Comparison of ENCODE assay signal across 20 cellular contexts in genomic region chr1:245698860-245699259, GRCh38.
A peak's percentile ranks its signal among the peaks of the same experiment; 100 is the strongest.
DNase-seq lines count a peak whose midpoint lies in the region; ATAC-seq, FAIRE-seq and TF ChIP-seq lines count a peak whose summit lies in the region.
"Had no signal": no experiment of that assay in that cellular context is flagged by ENCODE, and none has a peak within 500 bp of the region (broad histone marks: within the 10 kb centered on the region; RNA-seq: fewer than 3 reads in every experiment).

No MANE protein-coding gene starts in this region.

- BruUV-seq in GM12878 (replicated peaks; lab: Mats Ljungman, UMichigan): no TSS peak

- CTCF ChIA-PET in GM12878 (lab: Yijun Ruan, JAX): no interaction called here

- no peak for TF ChIP-seq RAD21 in GM12878 (IDR thresholded peaks at IDR 0.05; ENCODE audit: insufficient read depth, low read depth, low read length)

- H3K9me3 ChIP-seq in GM12878 (replicated peaks; ENCODE audit: control insufficient read depth, insufficient read depth, low read length): no peaks in the 10 kb centered on the region
- H3K9me3 ChIP-seq: psoas muscle, vagina had no signal

- RAD21 ChIA-PET in GM12878 (lab: Charles Lee; ENCODE audit: unreplicated experiment): no interaction called here

- no peak for TF ChIP-seq CTCF in GM12878 (IDR thresholded peaks at IDR 0.05 in 2 of 3, conservative IDR thresholded peaks at IDR 0.05 in 1 of 3; ENCODE audit: control insufficient read depth in 2 of 3, extremely low read depth in 1 of 3, insufficient read depth in 1 of 3, low read depth in 3 of 3, low read length in 3 of 3)

- SMC1A ChIA-PET in GM12878 (lab: Charles Lee; ENCODE audit: uncharacterized antibody, unreplicated experiment): interaction anchor here (0.6 kb wide), 1 partner anchor 200 kb away, joined by 4 read pairs; no protein-coding TSS in a partner anchor

- 58% methylated on average over 16 of the region's 16 CpGs for WGBS in GM12878 (ENCODE audit: insufficient coverage, insufficient replicate concordance, low lambda C conversion rate, missing lambda C conversion rate)

- no peak for FAIRE-seq in GM12878 (lab: Jason Lieb, UNC)
- no peak for FAIRE-seq in urothelium cell line (lab: Jason Lieb, UNC)
- FAIRE-seq: frontal cortex had no signal

- TF ChIP-seq EP300 in GM12878 (IDR thresholded peaks at IDR 0.05; ENCODE audit: borderline replicate concordance in 1 of 2, control insufficient read depth in 1 of 2, low read depth in 2 of 2, low read length in 2 of 2): no peak

- in situ Hi-C loops in GM12878 (cut with MboI): no loop called here

- POLR2A ChIA-PET in GM12878 (lab: Charles Lee): no interaction called here

- H3K27ac ChIP-seq in GM12878 (ENCODE audit: control insufficient read depth, insufficient read depth): no peak overlapping the region
- H3K27ac ChIP-seq: psoas muscle, skin epidermis, vagina had no signal

- H4K20me1 ChIP-seq in GM12878 (ENCODE audit: control insufficient read depth, insufficient read depth): no peaks in the 10 kb centered on the region

- H2AFZ ChIP-seq in GM12878 (ENCODE audit: control insufficient read depth, low read depth, low read length): no peak overlapping the region
- H2AFZ ChIP-seq: GM23338 had no signal

- ATAC-seq in Right ventricle myocardium inferior (no peak), GM12878 (peak; percentile 44), GM21717 (IDR thresholded peaks at IDR 0.05; ENCODE audit: unreplicated experiment) (no peak)
- ATAC-seq: CD8-positive, alpha-beta T cell; GM23338; psoas muscle had no signal

- peaks cover 0 to 2% of the 10 kb centered on the region in 2 experiments; a peak in 2 of 4 replicates for H3K36me3 ChIP-seq in GM12878 (ENCODE audit: control insufficient read depth in 2 of 2, insufficient read depth in 2 of 2, low read length in 1 of 2)
- H3K36me3 ChIP-seq: vagina had no signal

- H3K27me3 ChIP-seq in GM12878 (replicated peaks in 1 of 2; ENCODE audit: control insufficient read depth in 2 of 2, insufficient read depth in 2 of 2, low read length in 1 of 2): no peaks in the 10 kb centered on the region
- H3K27me3 ChIP-seq: vagina had no signal

- peak; percentile 47 for DNase-seq in cardiac septum (ENCODE audit: low spot score)
- no peak for DNase-seq in Right ventricle myocardium inferior (ENCODE audit: missing footprints)
- DNase-seq in NCI-H1436 treated with DMSO at 0.1 percent for 48 hours (lab: John Stamatoyannopoulos, UW): peak; percentile 52
- no peak for DNase-seq in GM12878 (ENCODE audit: low read depth, low spot score)
- no peak for DNase-seq in hypothalamus (lab: John Stamatoyannopoulos, UW)
- no peak for DNase-seq in stimulated activated CD4-positive, alpha-beta T cell treated with anti-CD3 and anti-CD28 coated beads, Interleukin-12 subunit alpha, Interleukin-12 subunit beta, amount 100 ng/mL, for 4 hours
- DNase-seq in urothelium cell line (ENCODE audit: low spot score): no peak
- DNase-seq: activated CD4-positive, alpha-beta T cell treated with anti-CD3 and anti-CD28 coated beads, Interleukin-2, amount 50 U/mL, for 4 hours; activated gamma-delta T cell treated with Interleukin-2 at 50 U/mL for 16 hours; CD8-positive, alpha-beta T cell; erythroblast; IMR-90; NCI-H2227 treated with DMSO at 0.1 percent for 48 hours; psoas muscle; stimulated activated CD4-positive, alpha-beta T cell treated with anti-CD3 and anti-CD28 coated beads, Interleukin-4, amount 100 ng/mL, for 4 hours had no signal

- no peaks in the 10 kb centered on the region for H3K79me2 ChIP-seq in GM12878 (ENCODE audit: control insufficient read depth, insufficient read depth, low read length)

- no peak overlapping the region for H3K4me3 ChIP-seq in GM12878
- H3K4me3 ChIP-seq: GM23338, psoas muscle, skin epidermis, vagina had no signal

- H3K9ac ChIP-seq in GM12878 (ENCODE audit: control insufficient read depth, insufficient read depth, low read length): no peak overlapping the region

- no peak overlapping the region for H3K4me2 ChIP-seq in GM12878 (ENCODE audit: control insufficient read depth, insufficient read depth)
- H3K4me2 ChIP-seq: GM23338 had no signal

- H3K4me1 ChIP-seq in GM12878 (ENCODE audit: control insufficient read depth, insufficient read depth, low read length): no peaks in the 10 kb centered on the region
- H3K4me1 ChIP-seq: psoas muscle, vagina had no signal

- TF ChIP-seq POLR2A in GM12878 (IDR thresholded peaks at IDR 0.05; ENCODE audit: low read depth, low read length): no peak

- intact Hi-C loops in cardiac septum (cut with DNase I): no loop called here
- intact Hi-C loops in Right ventricle myocardium inferior (cut with DNase I): no loop called here
- intact Hi-C loops in GM12878 (cut with micrococcal nuclease; ENCODE audit: unreplicated experiment): loop anchor here (10.0 kb wide), 1 partner anchor 544 kb away; the partner anchor contains the start of gene KIF26B

TF ChIP-seq in GM12878, 131 proteins besides CTCF, POLR2A, EP300 and RAD21:
- TF ChIP-seq MEF2B (IDR thresholded peaks at IDR 0.05; ENCODE audit: partially characterized antibody, poor library complexity, severe bottlenecking) (peak; percentile 50), RBBP5 (conservative IDR thresholded peaks at IDR 0.05) (no peak)

Comparison
In these comparisons a context has a peak if more than half of its experiments do, and no peak if none do; other contexts are left out.
1. DNase-seq: peak in cardiac septum (single experiment) and NCI-H1436 treated with DMSO at 0.1 percent for 48 hours (single experiment); none in Right ventricle myocardium inferior (single experiment), GM12878 (single experiment), hypothalamus (0 of 51), stimulated activated CD4-positive, alpha-beta T cell treated with anti-CD3 and anti-CD28 coated beads, Interleukin-12 subunit alpha, Interleukin-12 subunit beta, amount 100 ng/mL, for 4 hours (single experiment) and urothelium cell line (single experiment).